ENCODE assay signal across 23 cellular contexts in the genomic region with DNA sequence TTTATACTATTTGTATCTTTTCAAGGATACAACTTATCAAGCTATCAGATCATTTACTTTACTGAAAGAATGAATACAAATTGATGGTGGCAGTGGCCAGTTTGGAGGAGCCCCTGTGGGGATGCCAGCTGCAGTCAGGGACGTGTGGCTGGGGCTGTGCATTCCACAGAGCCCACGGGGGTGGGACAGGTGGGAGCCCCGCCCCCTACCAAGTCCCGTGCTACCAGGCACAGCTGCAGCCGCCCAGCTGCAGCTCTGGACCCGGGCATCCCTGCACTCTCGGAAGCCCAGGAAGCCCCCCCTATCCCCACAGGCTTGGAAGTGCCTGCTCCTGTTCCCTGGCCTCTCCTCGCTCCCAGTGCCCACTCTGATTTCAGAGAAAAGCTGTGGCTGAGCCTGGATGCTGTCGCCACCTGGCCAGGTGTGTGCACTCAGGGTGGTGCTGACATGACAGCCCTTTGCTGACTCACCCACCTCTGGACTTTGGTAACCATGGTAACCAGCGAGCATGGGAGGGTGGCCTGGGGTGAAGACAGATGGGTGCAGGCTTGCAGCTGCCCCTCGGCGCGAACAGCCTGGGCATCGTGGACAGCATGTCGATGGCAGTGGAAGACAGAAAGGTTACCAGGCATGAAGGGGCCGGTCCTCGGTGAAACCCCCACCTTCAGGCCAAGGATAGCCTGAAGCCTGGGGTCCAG.
A peak's percentile ranks its signal among the peaks of the same experiment; 100 is the strongest.
DNase-seq lines count a peak whose midpoint lies in the region; ATAC-seq, FAIRE-seq and TF ChIP-seq lines count a peak whose summit lies in the region.
"Had no signal": no experiment of that assay in that cellular context is flagged by ENCODE, and none has a peak within 500 bp of the region (broad histone marks: within the 10 kb centered on the region; RNA-seq: fewer than 3 reads in every experiment).

No MANE protein-coding gene starts in this region.

- H3K4me1 ChIP-seq in endodermal cell (ENCODE audit: control insufficient read depth, insufficient read depth, low read length): no peaks in the 10 kb centered on the region
- H3K4me1 ChIP-seq: left ventricle myocardium inferior, testis had no signal

- no peak overlapping the region for H3K27ac ChIP-seq in endodermal cell (ENCODE audit: low read depth, low read length)
- H3K27ac ChIP-seq: left ventricle myocardium inferior, SJSA1, testis had no signal

- H3K4me3 ChIP-seq in endodermal cell (ENCODE audit: low read length): no peak overlapping the region
- H3K4me3 ChIP-seq: left ventricle myocardium inferior, SJSA1, testis had no signal

- no peaks in the 10 kb centered on the region for H3K9me3 ChIP-seq in endodermal cell (ENCODE audit: control insufficient read depth, low read length)
- H3K9me3 ChIP-seq: SJSA1, testis had no signal

- H3K27ac Mint-ChIP-seq in endodermal cell (no peak overlapping the region), natural killer cell (no peak overlapping the region)
- H3K27ac Mint-ChIP-seq in T-helper 2 cell treated with Interferon-gamma antibody and Interleukin-4, amounts not matched to agents 5 μg/mL and 100 μg/mL, for 36 hours: no peak overlapping the region
- H3K27ac Mint-ChIP-seq: activated CD8-positive, alpha-beta T cell treated with anti-CD3 and anti-CD28 coated beads, Interleukin-2, amount 10 ng/mL, durations not matched to agents 7 days and 5 days; activated naive CD4-positive, alpha-beta T cell treated with anti-CD3 and anti-CD28 coated beads, Interleukin-2, amount 50 U/mL, for 72 hours; stimulated activated effector memory CD8-positive, alpha-beta T cell treated with anti-CD3 and anti-CD28 coated beads, Interleukin-12 subunit alpha, Interleukin-12 subunit beta, amount 100 ng/mL, for 72 hours had no signal

- H3K27me3 Mint-ChIP-seq in endodermal cell (ENCODE audit: insufficient read depth) (no peaks in the 10 kb centered on the region), natural killer cell (ENCODE audit: low read depth in 2 of 2) (no peaks in the 10 kb centered on the region)
- peaks cover 2% of the 10 kb centered on the region for H3K27me3 Mint-ChIP-seq in T-helper 2 cell treated with Interferon-gamma antibody and Interleukin-4, amounts not matched to agents 5 μg/mL and 100 μg/mL, for 36 hours (ENCODE audit: low read depth)

- H3K36me3 ChIP-seq in endodermal cell (ENCODE audit: control insufficient read depth, insufficient read depth, low read length): no peaks in the 10 kb centered on the region
- H3K36me3 ChIP-seq: left ventricle myocardium inferior, SJSA1 had no signal

- FAIRE-seq in urothelium cell line (lab: Jason Lieb, UNC): peak; percentile 9
- FAIRE-seq: endothelial cell of umbilical vein had no signal

- no peak overlapping the region for H3K9ac ChIP-seq in endodermal cell (ENCODE audit: extremely low read depth, low read length, poor library complexity, severe bottlenecking)

- H3K27me3 ChIP-seq in endodermal cell (ENCODE audit: control insufficient read depth, insufficient read depth, low read length, poor library complexity, severe bottlenecking): no peaks in the 10 kb centered on the region
- H3K27me3 ChIP-seq: SJSA1, testis had no signal

- intact Hi-C loops in natural killer cell (cut with micrococcal nuclease): no loop called here

- H3K36me3 Mint-ChIP-seq in endodermal cell (ENCODE audit: low read depth): peaks cover 1% of the 10 kb centered on the region
- peaks cover 9% of the 10 kb centered on the region for H3K36me3 Mint-ChIP-seq in natural killer cell
- H3K36me3 Mint-ChIP-seq in T-helper 2 cell treated with Interferon-gamma antibody and Interleukin-4, amounts not matched to agents 5 μg/mL and 100 μg/mL, for 36 hours (ENCODE audit: low read depth): no peaks in the 10 kb centered on the region
- H3K36me3 Mint-ChIP-seq: stimulated activated effector memory CD8-positive, alpha-beta T cell treated with anti-CD3 and anti-CD28 coated beads, Interleukin-12 subunit alpha, Interleukin-12 subunit beta, amount 100 ng/mL, for 72 hours had no signal

- WGBS in endodermal cell (ENCODE audit: insufficient coverage in 1 of 2, insufficient read length in 1 of 2), 2 experiments: 87 to 89% methylated on average over 9 to 17 of the region's 17 CpGs

- no peak for ATAC-seq in HG03378 (IDR thresholded peaks at IDR 0.05; ENCODE audit: unreplicated experiment)
- no peak for ATAC-seq in natural killer cell
- ATAC-seq: activated CD8-positive, alpha-beta T cell treated with anti-CD3 and anti-CD28 coated beads, Interleukin-2, amount 10 ng/mL, durations not matched to agents 7 days and 5 days; activated naive CD4-positive, alpha-beta T cell treated with anti-CD3 and anti-CD28 coated beads, Interleukin-2, amount 50 U/mL, for 72 hours; stimulated activated effector memory CD8-positive, alpha-beta T cell treated with anti-CD3 and anti-CD28 coated beads, Interleukin-12 subunit alpha, Interleukin-12 subunit beta, amount 100 ng/mL, for 72 hours had no signal

- no peaks in the 10 kb centered on the region for H3K4me1 Mint-ChIP-seq in endodermal cell
- peaks cover 10 to 17% of the 10 kb centered on the region in 2 donors for H3K4me1 Mint-ChIP-seq in natural killer cell
- no peaks in the 10 kb centered on the region for H3K4me1 Mint-ChIP-seq in T-helper 2 cell treated with Interferon-gamma antibody and Interleukin-4, amounts not matched to agents 5 μg/mL and 100 μg/mL, for 36 hours (ENCODE audit: low read depth)

- peaks cover 13% of the 10 kb centered on the region for H3K9me3 Mint-ChIP-seq in endodermal cell
- H3K9me3 Mint-ChIP-seq in natural killer cell: peaks cover 3 to 8% of the 10 kb centered on the region in 2 donors
- H3K9me3 Mint-ChIP-seq in T-helper 2 cell treated with Interferon-gamma antibody and Interleukin-4, amounts not matched to agents 5 μg/mL and 100 μg/mL, for 36 hours: peaks cover 19% of the 10 kb centered on the region

- peak; percentile 66 for DNase-seq in NCI-H748 (lab: John Stamatoyannopoulos, UW; ENCODE audit: unreplicated experiment)
- DNase-seq in NCI-H748 treated with DMSO at 0.1 percent for 48 hours (lab: John Stamatoyannopoulos, UW): no peak
- peak; percentile 22 for DNase-seq in NCI-H524 treated with DMSO at 0.1 percent for 48 hours (lab: John Stamatoyannopoulos, UW)
- DNase-seq in endodermal cell: peak; percentile 48
- DNase-seq in urothelium cell line (ENCODE audit: low spot score): no peak
- DNase-seq in natural killer cell: no peak
- DNase-seq in T-helper 2 cell treated with Interferon-gamma antibody and Interleukin-4, amounts not matched to agents 5 μg/mL and 100 μg/mL, for 36 hours (ENCODE audit: low spot score): no peak
- DNase-seq: activated CD4-positive, CD25-positive, alpha-beta regulatory T cell; activated CD8-positive, alpha-beta T cell treated with anti-CD3 and anti-CD28 coated beads, Interleukin-2, amount 10 ng/mL, durations not matched to agents 7 days and 5 days; activated T-cell treated with anti-CD3 and anti-CD28 coated beads, Interleukin-2, amount 50 U/mL, for 48 hours; C1 segment of cervical spinal cord; cortex of kidney; foreskin melanocyte; left ventricle myocardium inferior; NCI-H1048; nucleus accumbens; retina; testis had no signal

- H3K4me3 Mint-ChIP-seq in endodermal cell (no peak overlapping the region), natural killer cell (no peak overlapping the region)
- no peak overlapping the region for H3K4me3 Mint-ChIP-seq in T-helper 2 cell treated with Interferon-gamma antibody and Interleukin-4, amounts not matched to agents 5 μg/mL and 100 μg/mL, for 36 hours
- H3K4me3 Mint-ChIP-seq: activated CD8-positive, alpha-beta T cell treated with anti-CD3 and anti-CD28 coated beads, Interleukin-2, amount 10 ng/mL, durations not matched to agents 7 days and 5 days; stimulated activated effector memory CD8-positive, alpha-beta T cell treated with anti-CD3 and anti-CD28 coated beads, Interleukin-12 subunit alpha, Interleukin-12 subunit beta, amount 100 ng/mL, for 72 hours had no signal

- TF ChIP-seq CTCF in endodermal cell (conservative IDR thresholded peaks at IDR 0.05) (no peak), natural killer cell (IDR thresholded peaks at IDR 0.05) (no peak)

Comparison
In these comparisons a context has a peak if more than half of its experiments do, and no peak if none do; other contexts are left out.
1. DNase-seq: peak in NCI-H748 (single experiment), NCI-H524 treated with DMSO at 0.1 percent for 48 hours (single experiment) and endodermal cell (single experiment); none in NCI-H748 treated with DMSO at 0.1 percent for 48 hours (single experiment), urothelium cell line (single experiment), natural killer cell (single experiment) and T-helper 2 cell treated with Interferon-gamma antibody and Interleukin-4, amounts not matched to agents 5 μg/mL and 100 μg/mL, for 36 hours (single experiment).